ENCODE assay signal across 9 cellular contexts in the genomic region with DNA sequence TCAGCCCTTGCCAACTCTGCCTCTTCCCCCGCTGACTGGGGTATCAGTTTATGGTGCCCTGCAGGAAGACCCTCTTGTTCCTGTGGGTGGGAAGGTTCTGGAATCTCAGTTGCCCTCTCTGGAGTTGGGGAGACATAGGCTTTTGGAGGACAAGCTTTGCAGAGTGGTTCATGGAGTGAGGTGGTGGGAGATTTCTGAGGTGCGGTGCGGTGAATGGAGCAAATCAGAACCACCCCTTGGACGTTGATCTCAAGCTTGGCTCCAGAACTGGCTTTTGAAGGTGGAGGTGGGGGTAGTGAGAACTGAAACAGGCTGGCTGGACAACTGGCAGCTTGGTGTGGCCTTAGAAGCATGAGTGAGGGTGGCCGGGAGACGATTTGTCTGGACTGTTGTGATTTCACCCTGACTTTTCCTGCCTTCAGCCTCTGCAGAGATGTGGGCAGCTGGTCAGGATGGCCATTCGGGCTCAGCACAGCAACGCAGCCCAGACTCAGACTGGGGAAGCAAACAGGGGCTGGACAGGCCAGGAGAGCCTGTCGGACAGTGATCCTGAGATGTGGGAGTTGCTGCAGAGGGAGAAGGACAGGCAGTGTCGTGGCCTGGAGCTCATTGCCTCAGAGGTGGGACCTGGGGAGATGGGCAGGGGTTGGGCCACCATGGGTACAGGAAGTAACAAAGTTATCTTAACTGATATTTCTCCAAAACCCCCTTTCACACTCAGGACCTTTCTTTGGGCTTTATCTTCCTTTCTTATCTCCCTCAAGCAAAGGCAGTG. TPM values are rescaled to one million over a fixed set of nuclear protein-coding genes. Genes with fewer than 3 reads are reported as not detected.
DNase-seq lines count a peak whose midpoint lies in the region; ATAC-seq and TF ChIP-seq lines count a peak whose summit lies in the region.
"Had no signal": no experiment of that assay in that cellular context is flagged by ENCODE, and none has a peak within 500 bp of the region (broad histone marks: within the 10 kb centered on the region; RNA-seq: fewer than 3 reads in every experiment).

No MANE protein-coding gene starts in this region.

- peak in 1 of 2 donors; percentile 4 for TF ChIP-seq POLR2A in sigmoid colon (IDR thresholded peaks at IDR 0.05)

- peaks cover 34% of the 10 kb centered on the region for H3K27me3 Mint-ChIP-seq in glutamatergic neuron (ENCODE audit: unreplicated experiment)

- H3K27me3 ChIP-seq in sigmoid colon: peaks cover 14 to 30% (median 23%) of the 10 kb centered on the region in 3 donors

- peaks cover 19% of the 10 kb centered on the region for H3K9me3 Mint-ChIP-seq in glutamatergic neuron (ENCODE audit: unreplicated experiment)

- H3K36me3 Mint-ChIP-seq in glutamatergic neuron (ENCODE audit: unreplicated experiment): no peaks in the 10 kb centered on the region

- peaks cover 0 to 30% (median 20%) of the 10 kb centered on the region in 4 donors for H3K4me1 ChIP-seq in sigmoid colon

- 56 to 65% methylated on average over 10 of the region's 10 CpGs for WGBS in sigmoid colon, 2 donors

- H3K27ac ChIP-seq in VCaP: peak overlapping the region; percentile 96
- H3K27ac ChIP-seq in sigmoid colon: peak overlapping the region in 1 of 4 donors; percentile 79

- DNase-seq in glutamatergic neuron (no peak), sigmoid colon (no peak), dedifferentiated amniotic fluid mesenchymal stem cell (ENCODE audit: extremely low spot score) (no peak), NCI-H146 treated with DMSO at 0.1 percent for 48 hours (lab: John Stamatoyannopoulos, UW; ENCODE audit: unreplicated experiment) (no peak), cerebellum (ENCODE audit: low spot score) (no peak)
- DNase-seq: central memory CD4-positive, alpha-beta T cell had no signal

- no peaks in the 10 kb centered on the region for H3K9me3 ChIP-seq in sigmoid colon

- peaks cover 30% of the 10 kb centered on the region for H3K4me1 Mint-ChIP-seq in glutamatergic neuron (ENCODE audit: low read depth, unreplicated experiment)

- peak overlapping the region; percentile 98 for H3K4me3 Mint-ChIP-seq in glutamatergic neuron (ENCODE audit: unreplicated experiment)

- intact Hi-C loops in sigmoid colon (cut with DNase I): no loop called here

- TF ChIP-seq CTCF in VCaP (conservative IDR thresholded peaks at IDR 0.05) (no peak), glutamatergic neuron (IDR thresholded peaks at IDR 0.05; ENCODE audit: partially characterized antibody, unreplicated experiment) (no peak), sigmoid colon (IDR thresholded peaks at IDR 0.05) (no peak)

- ATAC-seq in GM19035 (IDR thresholded peaks at IDR 0.05; ENCODE audit: unreplicated experiment) (peak; percentile 3), HG02970 (IDR thresholded peaks at IDR 0.05; ENCODE audit: low FRiP score, unreplicated experiment) (no peak)

- peak overlapping the region; percentile 95 for H3K27ac Mint-ChIP-seq in glutamatergic neuron (ENCODE audit: unreplicated experiment)

- peaks cover 4 to 39% (median 20%) of the 10 kb centered on the region in 4 donors for H3K36me3 ChIP-seq in sigmoid colon

- no peak for TF ChIP-seq EP300 in sigmoid colon (IDR thresholded peaks at IDR 0.05)

- peak overlapping the region; percentile 43 to 71 (median 56) for H3K4me3 ChIP-seq in sigmoid colon

RNA-seq across cellular contexts. Expression of gene SHMT2, which starts 1.1 kb away (rescaled TPM):
- total RNA-seq in glutamatergic neuron (ENCODE audit: unreplicated experiment) (165 TPM), sigmoid colon (10 to 100 TPM; 24.6 to 52.2 (median 34.5) TPM), cerebellum (34.8 TPM)
- 100 to 1,000 TPM in 1 of 3 donors, 10 to 100 TPM in 2; 26.6 to 100 (median 29.4) TPM for polyA plus RNA-seq in sigmoid colon

RNA-seq across cellular contexts. Expression of gene NXPH4, which starts 14.0 kb away (rescaled TPM):
- 10.5 TPM for total RNA-seq in glutamatergic neuron (ENCODE audit: unreplicated experiment)
- total RNA-seq in sigmoid colon: not detected
- under 1 TPM in 1 of 3 donors, not detected in 2; 0.13 TPM for polyA plus RNA-seq in sigmoid colon
- 11.0 TPM for total RNA-seq in cerebellum

RNA-seq across cellular contexts. Expression of gene STAC3, which starts 20.4 kb away (rescaled TPM):
- total RNA-seq in glutamatergic neuron (ENCODE audit: unreplicated experiment) (12.1 TPM), sigmoid colon (1 to 10 TPM in 3 of 4 donors, under 1 TPM in 1; 0.41 to 2.8 (median 1.8) TPM), cerebellum (0.54 TPM)
- 1 to 10 TPM; 1.2 to 4.6 (median 1.8) TPM for polyA plus RNA-seq in sigmoid colon

Comparison
In these comparisons a context has a peak if more than half of its experiments do, and no peak if none do; other contexts are left out.
1. RNA of gene NXPH4, which starts 14.0 kb away (total RNA-seq): 11.0 TPM in cerebellum (single experiment) and 10.5 TPM in glutamatergic neuron (single experiment); not detected in sigmoid colon; every median in the first group is over 10 times any median in the second.